Comparison of ENCODE assay signal across 8 cellular contexts in the genomic region with DNA sequence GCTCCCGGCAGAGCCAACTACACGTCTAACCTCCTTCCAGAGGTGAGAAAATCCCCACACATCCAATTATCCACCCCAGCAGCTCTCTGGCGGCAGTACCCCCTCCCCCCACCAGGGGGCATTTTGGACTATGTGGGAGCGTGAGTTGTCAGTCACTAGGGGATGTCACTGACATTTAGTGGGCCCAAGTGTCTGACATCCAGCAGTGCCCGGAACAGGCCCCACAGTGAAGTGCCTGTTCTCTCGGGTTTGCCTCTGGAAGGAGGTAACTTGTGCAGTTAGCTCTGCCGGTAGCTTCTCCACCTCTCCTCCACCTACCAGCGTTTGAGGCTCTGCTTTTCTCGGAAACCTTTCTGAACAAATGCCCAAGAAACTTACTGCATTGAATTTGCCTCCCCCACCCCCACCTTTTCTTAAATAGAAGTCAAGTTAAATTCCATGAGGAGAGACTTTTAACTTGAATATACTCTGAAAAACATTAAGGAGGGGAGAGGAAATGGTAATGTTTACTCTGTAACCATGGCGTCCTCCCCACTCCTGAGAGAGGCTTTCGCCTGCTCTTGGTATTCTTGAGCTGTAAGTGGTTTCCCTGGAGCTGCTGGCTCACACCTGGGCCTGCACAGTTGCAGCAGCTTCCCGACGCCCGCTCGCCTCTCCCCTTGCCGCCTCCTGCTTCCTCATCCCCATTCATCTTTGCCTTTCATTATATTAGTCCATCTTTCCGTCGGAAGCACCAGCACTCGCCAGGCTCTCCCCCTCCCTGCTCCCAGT.
DNase-seq lines count a peak whose midpoint lies in the region; ATAC-seq and TF ChIP-seq lines count a peak whose summit lies in the region.

No MANE protein-coding gene starts in this region.

- H3K36me3 ChIP-seq in upper lobe of right lung, result no peaks in the 10 kb centered on the region

- peaks cover 27% of the 10 kb centered on the region for H3K27me3 ChIP-seq in upper lobe of right lung

- peak overlapping the region; percentile 70 for H3K27ac ChIP-seq in upper lobe of right lung

- H3K4me1 ChIP-seq in upper lobe of right lung, result peaks cover 21% of the 10 kb centered on the region

- intact Hi-C loops in posterior vena cava (cut with DNase I), result no loop called here
- intact Hi-C loops in upper lobe of right lung (cut with DNase I), result loop anchor here (10.0 kb wide), 1 partner anchor 219 kb away; no protein-coding TSS in a partner anchor

- in situ Hi-C loops in Caki2 (cut with HindIII; ENCODE audit: low pct_unique_long_range_greater_than_20kb, low sequenced_read_pairs), result no loop called here

- no peak overlapping the region for H3K4me3 ChIP-seq in upper lobe of right lung

- DNase-seq in Caki2 (ENCODE audit: low read depth) (peak; percentile 72), KG1 (lab: John Stamatoyannopoulos, UW) (peak; percentile 52), RPMI8226 (peak; percentile 80), glomerular endothelial cell (ENCODE audit: extremely low read depth, low read depth, low spot score) (peak; percentile 16), posterior vena cava (ENCODE audit: low spot score) (peak; percentile 85), upper lobe of right lung (peak; percentile 87)
- DNase-seq in activated T-helper 9 cell treated with anti-CD3 and anti-CD28 coated beads, Interleukin-2, amount 50 U/mL, for 16 hours (ENCODE audit: low read depth), result peak; percentile 57

- peak; percentile 93 for TF ChIP-seq CTCF in upper lobe of right lung (IDR thresholded peaks at IDR 0.05)

- ATAC-seq in upper lobe of right lung (peak; percentile 81), HG02973 (IDR thresholded peaks at IDR 0.05; ENCODE audit: unreplicated experiment) (no peak)

- no peaks in the 10 kb centered on the region for H3K9me3 ChIP-seq in upper lobe of right lung

Comparison
In these comparisons a context has a peak if more than half of its experiments do, and no peak if none do; other contexts are left out.
1. DNase-seq: peak in every context shown above with its lines; median percentile 87 in upper lobe of right lung; 85 in posterior vena cava; 80 in RPMI8226; 72 in Caki2; 57 in activated T-helper 9 cell treated with anti-CD3 and anti-CD28 coated beads, Interleukin-2, amount 50 U/mL, for 16 hours; 52 in KG1; 16 in glomerular endothelial cell.